In the genomic region with DNA sequence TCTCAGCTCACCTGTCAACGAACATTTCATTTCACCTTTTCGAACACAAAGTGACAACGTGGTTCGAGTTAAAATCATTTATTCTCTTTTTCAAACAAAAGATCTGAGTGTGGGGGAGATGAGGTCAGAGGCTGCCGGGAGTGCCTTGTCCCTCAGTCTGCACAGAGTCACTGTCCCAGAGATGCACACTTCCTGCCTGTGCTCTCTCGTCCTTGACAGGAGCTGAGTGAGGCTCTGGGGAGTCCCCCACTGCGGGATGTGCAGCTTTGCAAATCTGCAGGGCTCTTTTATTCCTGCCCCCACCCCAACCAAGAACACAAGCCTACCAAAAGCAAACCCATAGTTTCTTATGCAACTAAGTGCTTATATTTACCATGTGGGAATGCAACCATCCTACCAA, we compare ENCODE assay signal across 8 cellular contexts.
DNase-seq lines count a peak whose midpoint lies in the region; ATAC-seq and TF ChIP-seq lines count a peak whose summit lies in the region.
"Had no signal": no experiment of that assay in that cellular context is flagged by ENCODE, and none has a peak within 500 bp of the region (broad histone marks: within the 10 kb centered on the region; RNA-seq: fewer than 3 reads in every experiment).

No MANE protein-coding gene starts in this region.

- H3K36me3 ChIP-seq in mucosa of descending colon (ENCODE audit: low read depth) = no peaks in the 10 kb centered on the region

- no peaks in the 10 kb centered on the region for H3K4me1 ChIP-seq in mucosa of descending colon (ENCODE audit: low read depth)

- no peak for TF ChIP-seq CTCF in mucosa of descending colon (IDR thresholded peaks at IDR 0.05)

- peaks cover 8% of the 10 kb centered on the region for H3K9me3 Mint-ChIP-seq in stimulated activated memory B cell treated with anti-CD40 and anti-IgM and Interleukin-4, amounts not matched to agents 10 μg/mL and 1 μg/mL and 100 μg/mL, for 72 hours

- peaks cover 9% of the 10 kb centered on the region for H3K36me3 Mint-ChIP-seq in stimulated activated memory B cell treated with anti-CD40 and anti-IgM and Interleukin-4, amounts not matched to agents 10 μg/mL and 1 μg/mL and 100 μg/mL, for 72 hours

- no peak overlapping the region for H3K27ac Mint-ChIP-seq in stimulated activated memory B cell treated with anti-CD40 and anti-IgM and Interleukin-4, amounts not matched to agents 10 μg/mL and 1 μg/mL and 100 μg/mL, for 72 hours

- H3K4me3 ChIP-seq in mucosa of descending colon = no peak overlapping the region

- ATAC-seq in GM19043 (IDR thresholded peaks at IDR 0.05; ENCODE audit: low read depth, unreplicated experiment) (peak; percentile 100), HG02571 (IDR thresholded peaks at IDR 0.05; ENCODE audit: unreplicated experiment) (peak; percentile 91), HG03354 (IDR thresholded peaks at IDR 0.05; ENCODE audit: poor library complexity, severe bottlenecking, unreplicated experiment) (peak; percentile 98), mucosa of descending colon (no peak)
- ATAC-seq in stimulated activated memory B cell treated with anti-CD40 and anti-IgM and Interleukin-4, amounts not matched to agents 10 μg/mL and 1 μg/mL and 100 μg/mL, for 72 hours = peak; percentile 77

- peaks cover 21% of the 10 kb centered on the region for H3K4me1 Mint-ChIP-seq in stimulated activated memory B cell treated with anti-CD40 and anti-IgM and Interleukin-4, amounts not matched to agents 10 μg/mL and 1 μg/mL and 100 μg/mL, for 72 hours

- no peaks in the 10 kb centered on the region for H3K27me3 Mint-ChIP-seq in stimulated activated memory B cell treated with anti-CD40 and anti-IgM and Interleukin-4, amounts not matched to agents 10 μg/mL and 1 μg/mL and 100 μg/mL, for 72 hours

- H3K9me3 ChIP-seq in mucosa of descending colon = peaks cover 6% of the 10 kb centered on the region

- intact Hi-C loops in mucosa of descending colon (cut with DNase I, micrococcal nuclease) = no loop called here

- H3K4me3 Mint-ChIP-seq in stimulated activated memory B cell treated with anti-CD40 and anti-IgM and Interleukin-4, amounts not matched to agents 10 μg/mL and 1 μg/mL and 100 μg/mL, for 72 hours = no peak overlapping the region

- DNase-seq in LoVo (ENCODE audit: low spot score) (no peak), DMS53 treated with DMSO at 0.1 percent for 48 hours (lab: John Stamatoyannopoulos, UW; ENCODE audit: unreplicated experiment) (no peak), mucosa of descending colon (no peak)
- DNase-seq: activated naive CD4-positive, alpha-beta T cell treated with Interleukin-2 at 50 U/mL for 16 hours had no signal
